Comparison of ENCODE assay signal across 8 cellular contexts in genomic region chr19:6199240-6199983, GRCh38.
DNase-seq lines count a peak whose midpoint lies in the region; ATAC-seq and TF ChIP-seq lines count a peak whose summit lies in the region.

No MANE protein-coding gene starts in this region.

- peak overlapping the region; percentile 94 for H2AFZ ChIP-seq in trophoblast cell (ENCODE audit: insufficient read depth, low read length, poor library complexity)

- H3K4me2 ChIP-seq in trophoblast cell (ENCODE audit: low read length), result peak overlapping the region; percentile 82

- 0 to 1% (median 0%) methylated on average over 38 to 67 of the region's 67 CpGs for WGBS in adrenal gland, 4 donors
- WGBS in heart left ventricle, 4 donors, result 0 to 1% (median 1%) methylated on average over 59 to 67 of the region's 67 CpGs
- no CpG with 5 or more reads among the region's 67 CpGs for WGBS in trophoblast cell (ENCODE audit: extremely low coverage, insufficient coverage, insufficient read length)
- WGBS in transverse colon (ENCODE audit: low coverage in 1 of 2), 2 donors, result 0 to 1% methylated on average over 2 to 65 of the region's 67 CpGs

- peaks cover 3% of the 10 kb centered on the region for H3K79me2 ChIP-seq in trophoblast cell (ENCODE audit: control insufficient read depth, insufficient read depth, low read length, poor library complexity)

- in situ Hi-C loops in transverse colon (cut with MboI; ENCODE audit: low pct_ligation_motif_present in 1 of 4, low pct_unique_long_range_greater_than_20kb in 1 of 4, low sequenced_read_pairs in 3 of 4), result loop anchor here in 1 of 4 donors (25.0 kb wide), 1 partner anchor 88 kb away; the partner anchor contains the start of gene MLLT1

- peak overlapping the region; percentile 74 for H2BK120ac ChIP-seq in trophoblast cell (ENCODE audit: insufficient read depth, low read length, poor library complexity)

- H3K4ac ChIP-seq in trophoblast cell (ENCODE audit: low read depth, low read length), result peak overlapping the region; percentile 50

- ATAC-seq in HG02759 (IDR thresholded peaks at IDR 0.05; ENCODE audit: unreplicated experiment) (peak; percentile 84), heart left ventricle (peak; percentile 97 to 99 (median 98))

- H3K18ac ChIP-seq in trophoblast cell (ENCODE audit: low read length), result peak overlapping the region; percentile 89

- H3K79me1 ChIP-seq in trophoblast cell (ENCODE audit: low read length), result peaks cover 7% of the 10 kb centered on the region

- H4K91ac ChIP-seq in trophoblast cell (ENCODE audit: low read depth, low read length), result peak overlapping the region; percentile 79

- H3K27ac ChIP-seq in adrenal gland (peak overlapping the region in 3 of 5 donors; percentile 21 to 82 (median 54)), heart left ventricle (peak overlapping the region in 11 of 12 donors; percentile 47 to 83 (median 79)), trophoblast cell (ENCODE audit: low read depth, low read length) (no peak overlapping the region), transverse colon (peak overlapping the region; percentile 70 to 87 (median 80))

- TF ChIP-seq CTCF in GM12873 (IDR thresholded peaks at IDR 0.05; ENCODE audit: insufficient read depth, low read depth, low read length, missing control alignments) (peak; percentile 57), adrenal gland (IDR thresholded peaks at IDR 0.05) (peak in 5 of 6 experiments; percentile 50 to 74 (median 67)), heart left ventricle (IDR thresholded peaks at IDR 0.05) (peak in 11 of 12 donors; percentile 18 to 52 (median 39)), transverse colon (IDR thresholded peaks at IDR 0.05) (peak; percentile 35 to 79 (median 50))

- H3K23ac ChIP-seq in trophoblast cell (ENCODE audit: low read length), result no peak overlapping the region

- H2BK12ac ChIP-seq in trophoblast cell (ENCODE audit: low read length), result no peak overlapping the region

- H2BK5ac ChIP-seq in trophoblast cell (ENCODE audit: low read depth, low read length, poor library complexity), result peak overlapping the region; percentile 8

- H4K8ac ChIP-seq in trophoblast cell (ENCODE audit: low read depth, low read length), result peak overlapping the region; percentile 98

- H3K9me3 ChIP-seq in adrenal gland (replicated peaks in 1 of 3) (no peaks in the 10 kb centered on the region), heart left ventricle (no peaks in the 10 kb centered on the region), trophoblast cell (ENCODE audit: insufficient read depth, low read depth, low read length) (peaks cover 4% of the 10 kb centered on the region), transverse colon (no peaks in the 10 kb centered on the region)

- H3K36me3 ChIP-seq in adrenal gland (replicated peaks in 1 of 2) (no peaks in the 10 kb centered on the region), heart left ventricle (no peaks in the 10 kb centered on the region), trophoblast cell (ENCODE audit: control insufficient read depth in 1 of 2, insufficient read depth in 2 of 2, low read length in 2 of 2) (no peaks in the 10 kb centered on the region), transverse colon (no peaks in the 10 kb centered on the region)

- peak overlapping the region; percentile 50 for H3K9ac ChIP-seq in trophoblast cell (ENCODE audit: low read length)

- TF ChIP-seq POLR2A in adrenal gland (IDR thresholded peaks at IDR 0.05) (peak in 1 of 2 donors; percentile 38), heart left ventricle (IDR thresholded peaks at IDR 0.05) (peak in 1 of 2 donors; percentile 37), transverse colon (IDR thresholded peaks at IDR 0.05) (no peak)

- TF ChIP-seq EP300 in transverse colon (IDR thresholded peaks at IDR 0.05; ENCODE audit: low read depth), result no peak

- intact Hi-C loops in adrenal gland (cut with DNase I), result no loop called here
- intact Hi-C loops in heart left ventricle (cut with DNase I), result no loop called here
- intact Hi-C loops in transverse colon (cut with DNase I; ENCODE audit: low total_unique reads), result no loop called here

- H3K4me3 ChIP-seq in adrenal gland (peak overlapping the region; percentile 9 to 71 (median 53)), heart left ventricle (peak overlapping the region; percentile 38 to 81 (median 68)), trophoblast cell (ENCODE audit: low read depth, low read length) (peak overlapping the region; percentile 76), transverse colon (peak overlapping the region; percentile 45 to 84 (median 52))

- H3K4me1 ChIP-seq in adrenal gland (replicated peaks in 1 of 2) (peaks cover 7 to 11% of the 10 kb centered on the region in 2 donors), heart left ventricle (peaks cover 0 to 18% (median 9%) of the 10 kb centered on the region in 12 donors), trophoblast cell (ENCODE audit: control insufficient read depth in 1 of 2, insufficient read depth in 2 of 2, low read length in 2 of 2) (peaks cover 0 to 5% of the 10 kb centered on the region in 2 experiments), transverse colon (peaks cover 8 to 15% (median 13%) of the 10 kb centered on the region in 4 donors)

- peak overlapping the region; percentile 80 for H3K14ac ChIP-seq in trophoblast cell (ENCODE audit: low read length)

- H3K27me3 ChIP-seq in adrenal gland, result no peaks in the 10 kb centered on the region
- H3K27me3 ChIP-seq in heart left ventricle, result no peaks in the 10 kb centered on the region
- no peaks in the 10 kb centered on the region for H3K27me3 ChIP-seq in trophoblast cell (ENCODE audit: insufficient read depth, low read length)
- H3K27me3 ChIP-seq in transverse colon, result no peaks in the 10 kb centered on the region

- DNase-seq in NCI-H1417 treated with DMSO at 0.1 percent for 48 hours (lab: John Stamatoyannopoulos, UW) (peak; percentile 100), SW 1271 (lab: John Stamatoyannopoulos, UW) (peak; percentile 95 to 98), adrenal gland (peak; percentile 98 to 99 (median 98)), heart left ventricle (peak; percentile 99 to 100 (median 99)), trophoblast cell (peak; percentile 99), transverse colon (peak; percentile 100)

- peak overlapping the region; percentile 88 for H4K12ac ChIP-seq in trophoblast cell (ENCODE audit: low read depth, low read length)

- peak overlapping the region; percentile 94 for H2AK5ac ChIP-seq in trophoblast cell (ENCODE audit: low read length)
